ENCODE assay signal across 16 cellular contexts in genomic region chr15:28819019-28819929, GRCh38. TPM values are rescaled to one million over a fixed set of nuclear protein-coding genes. Genes with fewer than 3 reads are reported as not detected.
DNase-seq lines count a peak whose midpoint lies in the region; ATAC-seq and TF ChIP-seq lines count a peak whose summit lies in the region.
"Not testable (repeated sequence)": the region's sequence is repeated elsewhere in the genome, so short reads cannot be mapped to it uniquely, and the experiment has no call there.
"Had no signal": no experiment of that assay in that cellular context is flagged by ENCODE, and none has a peak within 500 bp of the region (broad histone marks: within the 10 kb centered on the region; RNA-seq: fewer than 3 reads in every experiment).

No MANE protein-coding gene starts in this region.

- H3K36me3 ChIP-seq in KOPT-K1 (ENCODE audit: insufficient read depth, low read length); SJSA1; brain microvascular endothelial cell (replicated peaks); mesendoderm (ENCODE audit: control insufficient read depth, insufficient read depth, low read length): not testable (repeated sequence)

- H2AK5ac ChIP-seq in mesendoderm (ENCODE audit: low read length): not testable (repeated sequence)

- POLR2A ChIA-PET in CD4-positive, alpha-beta T cell (lab: Charles Lee): interaction anchor here (0.6 kb wide), 1 partner anchor 118 kb away, joined by 3 read pairs; no protein-coding TSS in a partner anchor

- not testable (repeated sequence) for H3K4me3 ChIP-seq in SJSA1; brain microvascular endothelial cell (ENCODE audit: low read depth, low read length); fibroblast of the aortic adventitia (ENCODE audit: low read depth, low read length); mesendoderm (ENCODE audit: low read length)

- peak overlapping the region; percentile 11 for H3K4me3 Mint-ChIP-seq in CD4-positive, alpha-beta T cell
- H3K4me3 Mint-ChIP-seq in activated T-cell treated with anti-CD3 and anti-CD28 coated beads, Interleukin-2, amount 50 U/mL, for 4 hours: not testable (repeated sequence)

- not testable (repeated sequence) for H3K27ac ChIP-seq in CD4-positive, alpha-beta T cell (ENCODE audit: low read depth, low read length); mesendoderm (ENCODE audit: low read depth, low read length)
- H3K27ac ChIP-seq in KOPT-K1 (ENCODE audit: low read depth, low read length, poor library complexity, severe bottlenecking) (peak overlapping the region; percentile 38), SJSA1 (peak overlapping the region; percentile 72), brain microvascular endothelial cell (peak overlapping the region; percentile 65)

- WGBS in mesendoderm (ENCODE audit: extremely low coverage, insufficient coverage, low lambda C conversion rate): no CpG with 5 or more reads among the region's 15 CpGs

- H3K36me3 Mint-ChIP-seq in CD4-positive, alpha-beta T cell (ENCODE audit: low read depth); activated T-cell treated with anti-CD3 and anti-CD28 coated beads, Interleukin-2, amount 50 U/mL, for 4 hours (ENCODE audit: insufficient read depth): not testable (repeated sequence)

- H4K5ac ChIP-seq in mesendoderm (ENCODE audit: low read length): not testable (repeated sequence)

- not testable (repeated sequence) for H3K27me3 Mint-ChIP-seq in CD4-positive, alpha-beta T cell; activated T-cell treated with anti-CD3 and anti-CD28 coated beads, Interleukin-2, amount 50 U/mL, for 4 hours (ENCODE audit: low read depth)

- not testable (repeated sequence) for H3K56ac ChIP-seq in mesendoderm (ENCODE audit: low read length)

- H3K4me1 ChIP-seq in SJSA1 (replicated peaks); mesendoderm (ENCODE audit: control insufficient read depth, low read depth, low read length): not testable (repeated sequence)

- not testable (repeated sequence) for H3K4me2 ChIP-seq in mesendoderm (ENCODE audit: low read length)

- CTCF ChIA-PET in CD4-positive, alpha-beta T cell (lab: Charles Lee): not testable (repeated sequence)

- in situ Hi-C loops in brain microvascular endothelial cell (cut with HindIII; ENCODE audit: low pct_ligation_motif_present, low sequenced_read_pairs): not testable (repeated sequence)

- H3K79me2 ChIP-seq in mesendoderm (ENCODE audit: control insufficient read depth, insufficient read depth, low read length): not testable (repeated sequence)

- H3K27me3 ChIP-seq in CD4-positive, alpha-beta T cell (ENCODE audit: control insufficient read depth, insufficient read depth, low read length); SJSA1 (replicated peaks); brain microvascular endothelial cell (replicated peaks); mesendoderm (ENCODE audit: insufficient read depth, low read length, poor library complexity): not testable (repeated sequence)

- H3K27ac Mint-ChIP-seq in CD4-positive, alpha-beta T cell: peak overlapping the region; percentile 46

- not testable (repeated sequence) for H2BK120ac ChIP-seq in mesendoderm (ENCODE audit: low read depth, low read length)

- H3K18ac ChIP-seq in mesendoderm (ENCODE audit: low read length): not testable (repeated sequence)

- not testable (repeated sequence) for H2BK5ac ChIP-seq in mesendoderm (ENCODE audit: low read length)

- not testable (repeated sequence) for TF ChIP-seq CTCF in CD4-positive, alpha-beta T cell (IDR thresholded peaks at IDR 0.05); brain microvascular endothelial cell (IDR thresholded peaks at IDR 0.05; ENCODE audit: low read depth, low read length, missing control alignments); fibroblast of the aortic adventitia (IDR thresholded peaks at IDR 0.05; ENCODE audit: insufficient read depth, low read length)

- intact Hi-C loops in CD4-positive, alpha-beta T cell (cut with DNase I, micrococcal nuclease): not testable (repeated sequence)

- H3K4ac ChIP-seq in mesendoderm (ENCODE audit: low read depth, low read length): not testable (repeated sequence)

- peak in 1 of 10 experiments; percentile 1 for DNase-seq in CD4-positive, alpha-beta T cell
- DNase-seq in SJSA1 (ENCODE audit: low read depth in 1 of 2, low spot score in 2 of 2) (peak in 1 of 2 experiments; percentile 43), brain microvascular endothelial cell (peak; percentile 66), fibroblast of the aortic adventitia (ENCODE audit: low read depth) (peak; percentile 24), mesendoderm (peak; percentile 18)
- DNase-seq in activated T-cell treated with anti-CD3 and anti-CD28 coated beads, Interleukin-2, amount 50 U/mL, for 4 hours: not testable (repeated sequence)
- peak; percentile 9 for DNase-seq in stimulated activated CD4-positive, alpha-beta T cell treated with anti-CD3 and anti-CD28 coated beads, Interleukin-2, amount 100 ng/mL, for 4 hours (ENCODE audit: low read depth)

- H3K4me1 Mint-ChIP-seq in CD4-positive, alpha-beta T cell (ENCODE audit: low read depth): peaks cover 12% of the 10 kb centered on the region
- H3K4me1 Mint-ChIP-seq in activated T-cell treated with anti-CD3 and anti-CD28 coated beads, Interleukin-2, amount 50 U/mL, for 4 hours (ENCODE audit: low read depth): peaks cover 11% of the 10 kb centered on the region

- H3K9me3 Mint-ChIP-seq in CD4-positive, alpha-beta T cell; activated T-cell treated with anti-CD3 and anti-CD28 coated beads, Interleukin-2, amount 50 U/mL, for 4 hours: not testable (repeated sequence)

- ATAC-seq in CD4-positive, alpha-beta T cell (ENCODE audit: poor library complexity): peak; percentile 87
- ATAC-seq in activated T-cell treated with anti-CD3 and anti-CD28 coated beads, Interleukin-2, amount 50 U/mL, for 4 hours: peak; percentile 98 to 99

- not testable (repeated sequence) for H3K79me1 ChIP-seq in mesendoderm (ENCODE audit: low read length)

- H3K9ac ChIP-seq in mesendoderm (ENCODE audit: low read length): not testable (repeated sequence)

- not testable (repeated sequence) for H2BK15ac ChIP-seq in mesendoderm (replicated peaks; ENCODE audit: low read depth)

- not testable (repeated sequence) for H3K23ac ChIP-seq in mesendoderm (ENCODE audit: low read length)

- not testable (repeated sequence) for H3K9me3 ChIP-seq in CD4-positive, alpha-beta T cell (ENCODE audit: control insufficient read depth, low read length); KOPT-K1 (ENCODE audit: insufficient read depth, low read length, poor library complexity, severe bottlenecking); SJSA1 (replicated peaks)

- not testable (repeated sequence) for H4K8ac ChIP-seq in mesendoderm (ENCODE audit: low read depth, low read length)

RNA-seq across cellular contexts. Expression of gene GOLGA6L7, which starts 29.2 kb away (rescaled TPM):
- not detected for total RNA-seq in CD4-positive, alpha-beta T cell
- not detected in 2 replicates for total RNA-seq in SJSA1 (2014; rRNA removed; shearing (Covaris generic))
- total RNA-seq in activated T-cell treated with anti-CD3 and anti-CD28 coated beads, Interleukin-2, amount 50 U/mL, for 4 hours: not detected
- not detected in 2 replicates for total RNA-seq in fibroblast of the aortic adventitia (ENCODE audit: low replicate concordance)
- polyA plus RNA-seq in mesendoderm (2013, experiment 1 of 2): not detected
- not detected for polyA plus RNA-seq in mesendoderm (2013, experiment 2 of 2)
- total RNA-seq: activated CD4-positive, alpha-beta memory T cell treated with anti-CD3 and anti-CD28 coated beads, Interleukin-2, amount 10 ng/mL, durations not matched to agents 7 days and 5 days; cardiac muscle cell; mononuclear cell; NCI-H460; SK-MEL-5; stomach; urinary bladder had no signal
- polyA plus RNA-seq: small intestine, stomach, urinary bladder had no signal
